1 cellular context compared by ENCODE assay signal in genomic region chr2:176126929-176127768, GRCh38.
TF ChIP-seq lines count a peak whose summit lies in the region.

No MANE protein-coding gene starts in this region.

TF ChIP-seq in A549, 52 proteins besides CTCF, POLR2A, EP300 and RAD21:
- TF ChIP-seq E2F6 (IDR thresholded peaks at IDR 0.05; ENCODE audit: borderline replicate concordance, low read depth), result no peak
- TF ChIP-seq SMC3 (IDR thresholded peaks at IDR 0.05), result peak; percentile 81
